In the genomic region with DNA sequence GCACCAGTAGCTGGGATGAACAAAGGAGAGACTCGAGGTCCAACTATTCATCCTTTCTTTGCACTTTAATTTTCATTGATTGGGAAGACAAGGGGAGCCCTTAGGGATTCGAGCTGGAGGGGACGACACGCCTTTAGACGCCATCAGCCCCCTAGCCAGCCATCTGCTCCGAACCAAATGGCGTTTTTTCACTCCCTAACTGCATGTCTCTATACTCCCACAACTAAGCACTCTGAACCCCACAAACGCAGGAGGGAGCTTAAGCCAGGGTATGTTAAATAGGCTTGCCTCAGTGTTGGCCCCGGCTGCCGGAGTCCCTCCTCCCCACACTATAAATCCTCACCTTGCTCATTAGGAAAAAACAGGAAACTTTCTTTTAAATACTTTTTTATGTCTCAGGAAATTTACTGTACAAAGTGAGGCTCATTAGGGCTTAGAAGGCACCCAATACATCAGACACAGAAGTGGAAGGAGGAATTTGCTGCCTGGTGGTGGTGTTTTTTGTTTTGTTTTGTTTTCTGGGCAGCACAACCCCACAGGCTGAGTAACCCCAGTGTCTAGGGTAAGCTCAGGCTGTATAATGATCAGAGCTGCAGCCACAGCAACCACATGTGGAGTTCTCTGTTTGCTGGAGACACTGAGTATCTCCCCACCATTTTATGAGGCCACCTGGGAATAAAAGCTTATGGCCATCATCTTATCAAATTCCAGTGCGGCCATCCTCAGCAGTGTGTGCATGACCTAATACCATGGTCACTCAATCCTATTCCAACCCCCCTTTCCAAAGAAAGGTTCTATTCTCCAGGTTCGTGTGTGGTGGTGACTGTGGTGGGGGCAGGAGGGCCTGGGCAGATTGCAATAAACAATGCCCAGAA, we compare ENCODE assay signal across 9 cellular contexts. TPM values are rescaled to one million over a fixed set of nuclear protein-coding genes. Genes with fewer than 3 reads are reported as not detected.
A peak's percentile ranks its signal among the peaks of the same experiment; 100 is the strongest.
DNase-seq lines count a peak whose midpoint lies in the region; TF ChIP-seq lines count a peak whose summit lies in the region.
"Had no signal": no experiment of that assay in that cellular context is flagged by ENCODE, and none has a peak within 500 bp of the region (broad histone marks: within the 10 kb centered on the region; RNA-seq: fewer than 3 reads in every experiment).

No MANE protein-coding gene starts in this region.

- H3K36me3 ChIP-seq in iPS-15b (ENCODE audit: control insufficient read depth, insufficient read depth, low read length): no peaks in the 10 kb centered on the region
- H3K36me3 ChIP-seq in ovary: no peaks in the 10 kb centered on the region

- no peak overlapping the region for H3K4me3 Mint-ChIP-seq in activated CD4-positive, alpha-beta T cell treated with anti-CD3 and anti-CD28 coated beads, Interleukin-2, amount 10 ng/mL, durations not matched to agents 7 days and 5 days

- intact Hi-C loops in ovary (cut with DNase I): loop anchor here in 2 of 4 donors (5.0 to 10.0 kb wide), 2 partner anchors 459 to 502 kb away; no protein-coding TSS in a partner anchor

- H3K4me1 ChIP-seq in iPS-15b (ENCODE audit: control insufficient read depth, insufficient read depth, low read length): peaks cover 28% of the 10 kb centered on the region
- H3K4me1 ChIP-seq in ovary (ENCODE audit: insufficient read depth): peaks cover 25% of the 10 kb centered on the region

- H3K27ac Mint-ChIP-seq in activated CD4-positive, alpha-beta T cell treated with anti-CD3 and anti-CD28 coated beads, Interleukin-2, amount 10 ng/mL, durations not matched to agents 7 days and 5 days: no peak overlapping the region

- H3K27me3 Mint-ChIP-seq in activated CD4-positive, alpha-beta T cell treated with anti-CD3 and anti-CD28 coated beads, Interleukin-2, amount 10 ng/mL, durations not matched to agents 7 days and 5 days: peaks cover 71% of the 10 kb centered on the region

- H3K4me1 Mint-ChIP-seq in activated CD4-positive, alpha-beta T cell treated with anti-CD3 and anti-CD28 coated beads, Interleukin-2, amount 10 ng/mL, durations not matched to agents 7 days and 5 days: peaks cover 32% of the 10 kb centered on the region

- no peak for TF ChIP-seq EP300 in ovary (IDR thresholded peaks at IDR 0.05)

- DNase-seq in activated effector memory CD4-positive, alpha-beta T cell treated with anti-CD3 and anti-CD28 coated beads, Interleukin-2, amount 50 U/mL, for 16 hours: peak; percentile 59
- DNase-seq in activated effector memory CD4-positive, alpha-beta T cell treated with Interleukin-2 at 50 U/mL for 16 hours: no peak
- DNase-seq in NCI-H345 treated with DMSO at 0.1 percent for 48 hours (lab: John Stamatoyannopoulos, UW; ENCODE audit: unreplicated experiment): peak; percentile 45
- no peak for DNase-seq in substantia nigra (lab: John Stamatoyannopoulos, UW)
- DNase-seq in ovary: no peak
- DNase-seq in activated CD4-positive, alpha-beta T cell treated with anti-CD3 and anti-CD28 coated beads, Interleukin-2, amount 10 ng/mL, durations not matched to agents 7 days and 5 days: no peak
- no peak for DNase-seq in RKO (ENCODE audit: low spot score)
- DNase-seq: stimulated activated CD4-positive, alpha-beta T cell treated with anti-CD3 and anti-CD28 coated beads, Interleukin-2, amount 100 ng/mL, for 48 hours had no signal

- 16 to 22% (median 21%) methylated on average over 12 of the region's 12 CpGs for WGBS in ovary, 3 donors

- no peak for TF ChIP-seq CTCF in ovary (IDR thresholded peaks at IDR 0.05)

- no peak for TF ChIP-seq POLR2A in ovary (IDR thresholded peaks at IDR 0.05)

- no peaks in the 10 kb centered on the region for H3K9me3 Mint-ChIP-seq in activated CD4-positive, alpha-beta T cell treated with anti-CD3 and anti-CD28 coated beads, Interleukin-2, amount 10 ng/mL, durations not matched to agents 7 days and 5 days

- H3K9me3 ChIP-seq in iPS-15b (ENCODE audit: control insufficient read depth, insufficient read depth, low read length): no peaks in the 10 kb centered on the region
- no peaks in the 10 kb centered on the region for H3K9me3 ChIP-seq in ovary

- H3K27me3 ChIP-seq in iPS-15b (ENCODE audit: control insufficient read depth, insufficient read depth, low read length): peaks cover 49% of the 10 kb centered on the region
- H3K27me3 ChIP-seq in ovary: peaks cover 3% of the 10 kb centered on the region

- no peak overlapping the region for H3K9ac ChIP-seq in iPS-15b (ENCODE audit: low read depth, low read length)

- CTCF ChIA-PET in activated CD4-positive, alpha-beta T cell treated with anti-CD3 and anti-CD28 coated beads, Interleukin-2, amount 10 ng/mL, durations not matched to agents 7 days and 5 days (lab: Charles Lee): interaction anchor here (0.6 to 1.7 kb wide), 2 partner anchors 10 to 11 kb away, joined by 3 to 8 read pairs; no protein-coding TSS in a partner anchor

- H3K36me3 Mint-ChIP-seq in activated CD4-positive, alpha-beta T cell treated with anti-CD3 and anti-CD28 coated beads, Interleukin-2, amount 10 ng/mL, durations not matched to agents 7 days and 5 days (ENCODE audit: low read depth): peaks cover 2% of the 10 kb centered on the region

- peak overlapping the region; percentile 96 for H3K27ac ChIP-seq in substantia nigra (ENCODE audit: low read depth, low read length, poor library complexity, severe bottlenecking)
- no peak overlapping the region for H3K27ac ChIP-seq in ovary

- H3K4me3 ChIP-seq in iPS-15b (ENCODE audit: low read depth, low read length): peak overlapping the region; percentile 50
- no peak overlapping the region for H3K4me3 ChIP-seq in ovary

- POLR2A ChIA-PET in activated CD4-positive, alpha-beta T cell treated with anti-CD3 and anti-CD28 coated beads, Interleukin-2, amount 10 ng/mL, durations not matched to agents 7 days and 5 days (lab: Charles Lee): no interaction called here

RNA-seq across cellular contexts. Expression of gene DLL1, which starts 3.2 kb away (rescaled TPM):
- total RNA-seq in ovary: 10 to 100 TPM in 1 of 7 donors, 1 to 10 TPM in 6; 1.3 to 11.5 (median 4.6) TPM
- polyA plus RNA-seq in ovary: 1 to 10 TPM in 1 of 2 donors, under 1 TPM in 1; 0.90 to 2.4 TPM
- total RNA-seq in activated CD4-positive, alpha-beta T cell treated with anti-CD3 and anti-CD28 coated beads, Interleukin-2, amount 10 ng/mL, durations not matched to agents 7 days and 5 days: under 1 TPM; 0.55 to 0.58 TPM

RNA-seq across cellular contexts. Expression of gene FAM120B, which starts 12.4 kb away (rescaled TPM):
- total RNA-seq in ovary: 10 to 100 TPM; 16.5 to 36.2 (median 28.4) TPM
- 10 to 100 TPM; 10.6 to 39.3 TPM for polyA plus RNA-seq in ovary
- total RNA-seq in activated CD4-positive, alpha-beta T cell treated with anti-CD3 and anti-CD28 coated beads, Interleukin-2, amount 10 ng/mL, durations not matched to agents 7 days and 5 days: 10 to 100 TPM; 29.8 to 33.0 TPM

Comparison
In these comparisons a context has a peak if more than half of its experiments do, and no peak if none do; other contexts are left out.
1. DNase-seq: peak in activated effector memory CD4-positive, alpha-beta T cell treated with anti-CD3 and anti-CD28 coated beads, Interleukin-2, amount 50 U/mL, for 16 hours (single experiment) and NCI-H345 treated with DMSO at 0.1 percent for 48 hours (single experiment); none in activated effector memory CD4-positive, alpha-beta T cell treated with Interleukin-2 at 50 U/mL for 16 hours (single experiment), substantia nigra (0 of 49), ovary (0 of 5), activated CD4-positive, alpha-beta T cell treated with anti-CD3 and anti-CD28 coated beads, Interleukin-2, amount 10 ng/mL, durations not matched to agents 7 days and 5 days (single experiment) and RKO (single experiment).